In the genomic region with DNA sequence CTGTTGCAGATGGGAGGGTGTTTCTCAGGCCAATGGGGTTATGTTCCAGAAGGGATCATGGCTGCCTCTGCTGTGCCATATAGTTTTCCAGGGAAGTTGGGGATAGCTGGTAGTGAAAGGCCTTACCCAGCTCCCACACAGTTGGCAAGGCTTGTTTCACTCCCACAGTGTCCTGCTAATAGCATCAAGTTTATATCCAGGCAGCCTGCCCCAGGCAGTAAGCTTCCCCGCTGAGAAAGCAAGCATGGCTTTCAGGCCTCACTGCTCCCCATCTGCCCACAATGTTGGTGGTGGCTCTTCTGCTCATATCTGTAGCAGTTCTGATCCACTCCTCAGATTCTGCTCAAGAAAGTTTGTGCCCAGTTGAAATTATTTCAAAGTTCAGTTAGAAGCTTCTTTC, we compare ENCODE assay signal across 2 cellular contexts.
TF ChIP-seq lines count a peak whose summit lies in the region.

No MANE protein-coding gene starts in this region.

TF ChIP-seq in GM12878, 131 proteins besides CTCF, POLR2A, EP300 and RAD21:
- no peak for TF ChIP-seq SREBF2 (IDR thresholded peaks at IDR 0.05; ENCODE audit: low read length)
- TF ChIP-seq JUND (IDR thresholded peaks at IDR 0.05; ENCODE audit: low read depth, low read length): no peak
- TF ChIP-seq, protein P1, sequence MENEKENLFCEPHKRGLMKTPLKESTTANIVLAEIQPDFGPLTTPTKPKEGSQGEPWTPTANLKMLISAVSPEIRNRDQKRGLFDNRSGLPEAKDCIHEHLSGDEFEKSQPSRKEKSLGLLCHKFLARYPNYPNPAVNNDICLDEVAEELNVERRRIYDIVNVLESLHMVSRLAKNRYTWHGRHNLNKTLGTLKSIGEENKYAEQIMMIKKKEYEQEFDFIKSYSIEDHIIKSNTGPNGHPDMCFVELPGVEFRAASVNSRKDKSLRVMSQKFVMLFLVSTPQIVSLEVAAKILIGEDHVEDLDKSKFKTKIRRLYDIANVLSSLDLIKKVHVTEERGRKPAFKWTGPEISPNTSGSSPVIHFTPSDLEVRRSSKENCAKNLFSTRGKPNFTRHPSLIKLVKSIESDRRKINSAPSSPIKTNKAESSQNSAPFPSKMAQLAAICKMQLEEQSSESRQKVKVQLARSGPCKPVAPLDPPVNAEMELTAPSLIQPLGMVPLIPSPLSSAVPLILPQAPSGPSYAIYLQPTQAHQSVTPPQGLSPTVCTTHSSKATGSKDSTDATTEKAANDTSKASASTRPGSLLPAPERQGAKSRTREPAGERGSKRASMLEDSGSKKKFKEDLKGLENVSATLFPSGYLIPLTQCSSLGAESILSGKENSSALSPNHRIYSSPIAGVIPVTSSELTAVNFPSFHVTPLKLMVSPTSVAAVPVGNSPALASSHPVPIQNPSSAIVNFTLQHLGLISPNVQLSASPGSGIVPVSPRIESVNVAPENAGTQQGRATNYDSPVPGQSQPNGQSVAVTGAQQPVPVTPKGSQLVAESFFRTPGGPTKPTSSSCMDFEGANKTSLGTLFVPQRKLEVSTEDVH (IDR thresholded peaks at IDR 0.05; ENCODE audit: low read depth, partially characterized antibody): no peak
- no peak for TF ChIP-seq BMI1 (IDR thresholded peaks at IDR 0.05; ENCODE audit: borderline replicate concordance)
- TF ChIP-seq ZNF207 (IDR thresholded peaks at IDR 0.05; ENCODE audit: borderline replicate concordance): no peak
- no peak for TF ChIP-seq FOXM1 (IDR thresholded peaks at IDR 0.05; ENCODE audit: low read depth, low read length)
- no peak for TF ChIP-seq KLF5 (IDR thresholded peaks at IDR 0.05; ENCODE audit: partially characterized antibody)
- TF ChIP-seq CHD4 (IDR thresholded peaks at IDR 0.05): no peak

TF ChIP-seq in HepG2, 621 proteins besides CTCF, POLR2A, EP300 and RAD21:
- no peak for TF ChIP-seq HES4 (CRISPR knock-in tag; IDR thresholded peaks at IDR 0.05; ENCODE audit: borderline replicate concordance)
- TF ChIP-seq RFX5 (IDR thresholded peaks at IDR 0.05; ENCODE audit: low read depth, low read length): no peak
- TF ChIP-seq HOXA3 (CRISPR knock-in tag; IDR thresholded peaks at IDR 0.05): no peak
- TF ChIP-seq, protein P2, sequence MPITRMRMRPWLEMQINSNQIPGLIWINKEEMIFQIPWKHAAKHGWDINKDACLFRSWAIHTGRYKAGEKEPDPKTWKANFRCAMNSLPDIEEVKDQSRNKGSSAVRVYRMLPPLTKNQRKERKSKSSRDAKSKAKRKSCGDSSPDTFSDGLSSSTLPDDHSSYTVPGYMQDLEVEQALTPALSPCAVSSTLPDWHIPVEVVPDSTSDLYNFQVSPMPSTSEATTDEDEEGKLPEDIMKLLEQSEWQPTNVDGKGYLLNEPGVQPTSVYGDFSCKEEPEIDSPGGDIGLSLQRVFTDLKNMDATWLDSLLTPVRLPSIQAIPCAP (CRISPR knock-in tag; IDR thresholded peaks at IDR 0.05; ENCODE audit: low read depth): no peak
- TF ChIP-seq GPN1 (CRISPR knock-in tag; IDR thresholded peaks at IDR 0.05; ENCODE audit: borderline replicate concordance): no peak
- TF ChIP-seq KLF6 (CRISPR knock-in tag; IDR thresholded peaks at IDR 0.05): no peak
- TF ChIP-seq RARA (CRISPR knock-in tag; IDR thresholded peaks at IDR 0.05): no peak
- no peak for TF ChIP-seq LBX2 (CRISPR knock-in tag; IDR thresholded peaks at IDR 0.05; ENCODE audit: borderline replicate concordance)
- TF ChIP-seq, protein P3, sequence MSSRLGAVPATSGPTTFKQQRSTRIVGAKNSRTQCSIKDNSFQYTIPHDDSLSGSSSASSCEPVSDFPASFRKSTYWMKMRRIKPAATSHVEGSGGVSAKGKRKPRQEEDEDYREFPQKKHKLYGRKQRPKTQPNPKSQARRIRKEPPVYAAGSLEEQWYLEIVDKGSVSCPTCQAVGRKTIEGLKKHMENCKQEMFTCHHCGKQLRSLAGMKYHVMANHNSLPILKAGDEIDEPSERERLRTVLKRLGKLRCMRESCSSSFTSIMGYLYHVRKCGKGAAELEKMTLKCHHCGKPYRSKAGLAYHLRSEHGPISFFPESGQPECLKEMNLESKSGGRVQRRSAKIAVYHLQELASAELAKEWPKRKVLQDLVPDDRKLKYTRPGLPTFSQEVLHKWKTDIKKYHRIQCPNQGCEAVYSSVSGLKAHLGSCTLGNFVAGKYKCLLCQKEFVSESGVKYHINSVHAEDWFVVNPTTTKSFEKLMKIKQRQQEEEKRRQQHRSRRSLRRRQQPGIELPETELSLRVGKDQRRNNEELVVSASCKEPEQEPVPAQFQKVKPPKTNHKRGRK (CRISPR knock-in tag; IDR thresholded peaks at IDR 0.05): no peak
- TF ChIP-seq KMT2B (CRISPR knock-in tag; IDR thresholded peaks at IDR 0.05): no peak
- TF ChIP-seq SAFB2 (CRISPR knock-in tag; IDR thresholded peaks at IDR 0.05; ENCODE audit: borderline replicate concordance, low read depth): no peak
- no peak for TF ChIP-seq ETS1 (CRISPR knock-in tag; IDR thresholded peaks at IDR 0.05)
